Comparison of ENCODE assay signal across 11 cellular contexts in genomic region chr3:157122116-157122515, GRCh38. TPM values are rescaled to one million over a fixed set of nuclear protein-coding genes. Genes with fewer than 3 reads are reported as not detected.
DNase-seq lines count a peak whose midpoint lies in the region; ATAC-seq lines count a peak whose summit lies in the region.
"Had no signal": no experiment of that assay in that cellular context is flagged by ENCODE, and none has a peak within 500 bp of the region (broad histone marks: within the 10 kb centered on the region; RNA-seq: fewer than 3 reads in every experiment).

No MANE protein-coding gene starts in this region.

- H3K4me3 Mint-ChIP-seq in activated T-cell treated with anti-CD3 and anti-CD28 coated beads, Interleukin-2, amount 50 U/mL, for 72 hours, result peak overlapping the region in 1 of 2 donors; percentile 21
- no peak overlapping the region for H3K4me3 Mint-ChIP-seq in stimulated activated naive CD8-positive, alpha-beta T cell treated with anti-CD3 and anti-CD28 coated beads, Interleukin-15, amount 100 ng/mL, for 72 hours
- H3K4me3 Mint-ChIP-seq: activated naive CD8-positive, alpha-beta T cell treated with anti-CD3 and anti-CD28 coated beads, Interleukin-2, amount 10 ng/mL, durations not matched to agents 7 days and 5 days had no signal

- H3K4me1 Mint-ChIP-seq in activated T-cell treated with anti-CD3 and anti-CD28 coated beads, Interleukin-2, amount 50 U/mL, for 72 hours (ENCODE audit: low read depth), result peaks cover 31% of the 10 kb centered on the region
- peaks cover 27% of the 10 kb centered on the region for H3K4me1 Mint-ChIP-seq in stimulated activated naive CD8-positive, alpha-beta T cell treated with anti-CD3 and anti-CD28 coated beads, Interleukin-15, amount 100 ng/mL, for 72 hours

- H3K9me3 Mint-ChIP-seq in activated T-cell treated with anti-CD3 and anti-CD28 coated beads, Interleukin-2, amount 50 U/mL, for 72 hours, result no peaks in the 10 kb centered on the region
- H3K9me3 Mint-ChIP-seq in stimulated activated naive CD8-positive, alpha-beta T cell treated with anti-CD3 and anti-CD28 coated beads, Interleukin-15, amount 100 ng/mL, for 72 hours, result no peaks in the 10 kb centered on the region
- H3K9me3 Mint-ChIP-seq: activated naive CD8-positive, alpha-beta T cell treated with anti-CD3 and anti-CD28 coated beads, Interleukin-2, amount 10 ng/mL, durations not matched to agents 7 days and 5 days had no signal

- intact Hi-C loops in left cardiac atrium (cut with DNase I), result no loop called here

- no peak for DNase-seq in activated T-cell treated with anti-CD3 and anti-CD28 coated beads, Interleukin-2, amount 50 U/mL, for 72 hours
- no peak for DNase-seq in activated T-cell treated with anti-CD3 and anti-CD28 coated beads, Interleukin-2, amount 50 U/mL, for 48 hours
- DNase-seq in SW 1271 (lab: John Stamatoyannopoulos, UW) (peak; percentile 18 to 32), left cardiac atrium (no peak), NCI-H2227 treated with DMSO at 0.1 percent for 48 hours (lab: John Stamatoyannopoulos, UW) (no peak), nucleus accumbens (lab: John Stamatoyannopoulos, UW) (no peak)
- DNase-seq in stimulated activated naive CD8-positive, alpha-beta T cell treated with anti-CD3 and anti-CD28 coated beads, Interleukin-15, amount 100 ng/mL, for 72 hours, result no peak
- DNase-seq: activated naive CD8-positive, alpha-beta T cell treated with anti-CD3 and anti-CD28 coated beads, Interleukin-2, amount 10 ng/mL, durations not matched to agents 7 days and 5 days; head of caudate nucleus; T-helper 9 cell had no signal

- peak; percentile 63 to 66 for ATAC-seq in activated T-cell treated with anti-CD3 and anti-CD28 coated beads, Interleukin-2, amount 50 U/mL, for 72 hours (replicated peaks in 1 of 2)
- ATAC-seq in left cardiac atrium (peak; percentile 35 to 84), HG03095 (IDR thresholded peaks at IDR 0.05; ENCODE audit: unreplicated experiment) (no peak)
- peak; percentile 62 for ATAC-seq in stimulated activated naive CD8-positive, alpha-beta T cell treated with anti-CD3 and anti-CD28 coated beads, Interleukin-15, amount 100 ng/mL, for 72 hours

- H3K27ac Mint-ChIP-seq in activated T-cell treated with anti-CD3 and anti-CD28 coated beads, Interleukin-2, amount 50 U/mL, for 72 hours, result no peak overlapping the region
- no peak overlapping the region for H3K27ac Mint-ChIP-seq in stimulated activated naive CD8-positive, alpha-beta T cell treated with anti-CD3 and anti-CD28 coated beads, Interleukin-15, amount 100 ng/mL, for 72 hours
- H3K27ac Mint-ChIP-seq: activated naive CD8-positive, alpha-beta T cell treated with anti-CD3 and anti-CD28 coated beads, Interleukin-2, amount 10 ng/mL, durations not matched to agents 7 days and 5 days had no signal

- H3K36me3 Mint-ChIP-seq in activated T-cell treated with anti-CD3 and anti-CD28 coated beads, Interleukin-2, amount 50 U/mL, for 72 hours (ENCODE audit: insufficient read depth in 2 of 2), result peaks cover 0 to 2% of the 10 kb centered on the region in 2 donors

- no peaks in the 10 kb centered on the region for H3K27me3 Mint-ChIP-seq in activated T-cell treated with anti-CD3 and anti-CD28 coated beads, Interleukin-2, amount 50 U/mL, for 72 hours (ENCODE audit: low read depth)
- H3K27me3 Mint-ChIP-seq in stimulated activated naive CD8-positive, alpha-beta T cell treated with anti-CD3 and anti-CD28 coated beads, Interleukin-15, amount 100 ng/mL, for 72 hours, result no peaks in the 10 kb centered on the region
- H3K27me3 Mint-ChIP-seq: activated naive CD8-positive, alpha-beta T cell treated with anti-CD3 and anti-CD28 coated beads, Interleukin-2, amount 10 ng/mL, durations not matched to agents 7 days and 5 days had no signal

RNA-seq across cellular contexts. Expression of gene CCNL1, which starts 37.8 kb away (rescaled TPM):
- 100 to 1,000 TPM; 248 to 315 TPM for total RNA-seq in activated T-cell treated with anti-CD3 and anti-CD28 coated beads, Interleukin-2, amount 50 U/mL, for 72 hours
- total RNA-seq in left cardiac atrium, result 10 to 100 TPM; 44.9 to 64.2 TPM

Comparison
In these comparisons a context has a peak if more than half of its experiments do, and no peak if none do; other contexts are left out.
1. DNase-seq: peak in SW 1271 (2 of 2); none in activated T-cell treated with anti-CD3 and anti-CD28 coated beads, Interleukin-2, amount 50 U/mL, for 72 hours (0 of 2), activated T-cell treated with anti-CD3 and anti-CD28 coated beads, Interleukin-2, amount 50 U/mL, for 48 hours (0 of 2), left cardiac atrium (single experiment), stimulated activated naive CD8-positive, alpha-beta T cell treated with anti-CD3 and anti-CD28 coated beads, Interleukin-15, amount 100 ng/mL, for 72 hours (0 of 2), NCI-H2227 treated with DMSO at 0.1 percent for 48 hours (single experiment) and nucleus accumbens (0 of 56).